2 cellular contexts compared by ENCODE assay signal in the genomic region with DNA sequence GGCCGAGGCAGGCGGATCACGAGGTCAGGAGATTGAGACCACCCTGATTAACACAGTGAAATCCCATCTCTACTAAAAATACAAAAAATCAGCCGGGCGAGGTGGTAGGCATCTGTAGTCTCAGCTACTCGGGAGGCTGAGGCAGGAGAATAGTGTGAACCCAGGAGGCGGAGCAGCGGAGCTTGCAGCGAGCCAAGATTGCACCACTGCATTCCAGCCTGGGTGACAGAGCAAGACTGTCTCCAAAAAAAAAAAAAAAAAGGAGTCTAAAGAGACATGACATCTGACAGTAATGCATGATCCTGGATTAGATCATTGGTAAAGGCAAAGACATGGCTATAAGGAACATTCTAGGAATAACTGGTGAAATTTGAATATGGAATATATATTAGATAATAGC. TPM values are rescaled to one million over a fixed set of nuclear protein-coding genes. Genes with fewer than 3 reads are reported as not detected.
"Had no signal": no experiment of that assay in that cellular context is flagged by ENCODE, and none has a peak within 500 bp of the region (broad histone marks: within the 10 kb centered on the region; RNA-seq: fewer than 3 reads in every experiment).

No MANE protein-coding gene starts in this region.

RNA-seq across cellular contexts. Expression of a gene that starts 18.3 kb away (rescaled TPM):
- total RNA-seq: esophagus mucosa, foreskin keratinocyte had no signal
- polyA plus RNA-seq: foreskin keratinocyte had no signal
